In genomic region chr6:113564401-113565161, GRCh38 we compare ENCODE assay signal across 8 cellular contexts.
DNase-seq lines count a peak whose midpoint lies in the region; ATAC-seq and TF ChIP-seq lines count a peak whose summit lies in the region.

No MANE protein-coding gene starts in this region.

- peaks cover 7% of the 10 kb centered on the region for H3K27me3 Mint-ChIP-seq in type B pancreatic cell

- no peaks in the 10 kb centered on the region for H3K36me3 Mint-ChIP-seq in type B pancreatic cell

- peak overlapping the region; percentile 74 for H3K4me3 Mint-ChIP-seq in type B pancreatic cell

- DNase-seq in NCI-H82 treated with DMSO at 0.1 percent for 48 hours (lab: John Stamatoyannopoulos, UW; ENCODE audit: unreplicated experiment) (peak; percentile 98), epidermal melanocyte (ENCODE audit: insufficient read length, low spot score) (peak; percentile 45), mesenteric fat pad (ENCODE audit: low spot score) (peak; percentile 90), type B pancreatic cell (ENCODE audit: extremely low spot score, unreplicated experiment) (peak; percentile 72), erythroblast (lab: John Stamatoyannopoulos, UW) (no peak)
- no peak for DNase-seq in activated CD8-positive, alpha-beta memory T cell treated with anti-CD3 and anti-CD28 coated beads for 24 hours

- ATAC-seq in GM18511 (IDR thresholded peaks at IDR 0.05; ENCODE audit: unreplicated experiment) (peak; percentile 75), HG03354 (IDR thresholded peaks at IDR 0.05; ENCODE audit: poor library complexity, severe bottlenecking, unreplicated experiment) (peak; percentile 82)

- TF ChIP-seq CTCF in type B pancreatic cell (conservative IDR thresholded peaks at IDR 0.05), result peak; percentile 53

- peaks cover 28% of the 10 kb centered on the region for H3K4me1 Mint-ChIP-seq in type B pancreatic cell (ENCODE audit: unreplicated experiment)

- peaks cover 5% of the 10 kb centered on the region for H3K9me3 Mint-ChIP-seq in type B pancreatic cell

- H3K27ac Mint-ChIP-seq in type B pancreatic cell, result peak overlapping the region; percentile 78

- TF ChIP-seq POLR2A in erythroblast (IDR thresholded peaks at IDR 0.05; ENCODE audit: low read length), result no peak

Comparison
In these comparisons a context has a peak if more than half of its experiments do, and no peak if none do; other contexts are left out.
1. DNase-seq: peak in NCI-H82 treated with DMSO at 0.1 percent for 48 hours (single experiment), epidermal melanocyte (single experiment), mesenteric fat pad (single experiment) and type B pancreatic cell (single experiment); none in activated CD8-positive, alpha-beta memory T cell treated with anti-CD3 and anti-CD28 coated beads for 24 hours (single experiment) and erythroblast (0 of 2).